ENCODE assay signal across 12 cellular contexts in the genomic region with DNA sequence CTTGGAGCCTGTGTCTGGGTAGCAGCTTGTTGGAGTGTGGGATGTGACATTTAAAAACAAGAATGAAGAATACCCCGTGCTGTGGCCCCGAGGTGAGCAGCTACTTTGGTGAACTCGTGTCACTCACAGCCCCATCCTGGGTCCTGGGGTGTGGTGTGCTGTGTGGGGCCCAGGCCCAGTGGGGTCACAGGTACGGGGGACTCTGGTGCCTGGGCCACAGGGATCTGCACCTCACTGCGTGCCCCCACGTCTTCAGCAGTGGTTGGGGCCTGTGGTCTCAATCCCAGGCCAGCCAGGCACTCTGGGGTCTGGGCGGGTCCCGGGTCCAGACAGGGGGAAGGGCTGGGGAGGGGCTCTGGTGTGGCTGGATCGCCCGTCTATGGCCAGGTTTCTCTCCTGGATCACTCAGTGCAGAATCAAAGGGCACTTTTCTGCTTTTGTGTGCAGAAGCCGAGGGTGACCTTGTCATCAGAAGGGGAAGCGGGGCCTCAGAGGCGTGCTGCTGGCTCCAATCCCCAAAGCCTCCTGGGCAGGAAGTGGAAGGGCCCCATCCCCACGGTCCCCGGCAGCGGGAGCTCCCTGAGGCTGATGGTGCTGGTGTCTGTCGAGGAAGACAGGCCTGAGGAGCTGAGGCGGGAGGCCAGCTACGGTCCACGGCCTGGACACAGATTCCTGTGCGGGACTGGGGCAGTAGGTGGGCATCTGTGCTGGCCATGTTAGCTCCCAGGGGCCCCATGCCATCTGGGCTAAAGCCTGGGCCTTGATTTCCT. TPM values are rescaled to one million over a fixed set of nuclear protein-coding genes. Genes with fewer than 3 reads are reported as not detected.
DNase-seq lines count a peak whose midpoint lies in the region; ATAC-seq and TF ChIP-seq lines count a peak whose summit lies in the region.
"Had no signal": no experiment of that assay in that cellular context is flagged by ENCODE, and none has a peak within 500 bp of the region (broad histone marks: within the 10 kb centered on the region; RNA-seq: fewer than 3 reads in every experiment).

No MANE protein-coding gene starts in this region.

- no peak overlapping the region for H3K27ac ChIP-seq in adrenal gland

- no peak overlapping the region for H3K4me3 Mint-ChIP-seq in neural crest cell

- no peaks in the 10 kb centered on the region for H3K36me3 Mint-ChIP-seq in neural crest cell (ENCODE audit: low read depth)

- H3K27me3 Mint-ChIP-seq in neural crest cell (ENCODE audit: low read depth): no peaks in the 10 kb centered on the region

- no peaks in the 10 kb centered on the region for H3K36me3 ChIP-seq in adrenal gland (replicated peaks in 1 of 2)

- no peak overlapping the region for H3K4me3 ChIP-seq in adrenal gland
- H3K4me3 ChIP-seq: smooth muscle cell had no signal

- TF ChIP-seq CTCF in adrenal gland (IDR thresholded peaks at IDR 0.05) (no peak), neural crest cell (conservative IDR thresholded peaks at IDR 0.05) (no peak)

- no peaks in the 10 kb centered on the region for H3K9me3 ChIP-seq in adrenal gland (replicated peaks in 1 of 3)

- H3K4me1 Mint-ChIP-seq in neural crest cell: no peaks in the 10 kb centered on the region

- H3K4me1 ChIP-seq in adrenal gland (replicated peaks in 1 of 2): no peaks in the 10 kb centered on the region

- H3K9me3 Mint-ChIP-seq in neural crest cell: no peaks in the 10 kb centered on the region

- intact Hi-C loops in adrenal gland (cut with DNase I): no loop called here

- H3K27ac Mint-ChIP-seq in neural crest cell (ENCODE audit: unreplicated experiment): peak overlapping the region; percentile 43

- 14 to 49% (median 33%) methylated on average over 6 to 21 of the region's 21 CpGs for WGBS in adrenal gland, 4 donors

- TF ChIP-seq POLR2A in adrenal gland (IDR thresholded peaks at IDR 0.05): no peak

- ATAC-seq in HG03196 (IDR thresholded peaks at IDR 0.05; ENCODE audit: unreplicated experiment) (no peak), GM18861 (IDR thresholded peaks at IDR 0.05; ENCODE audit: unreplicated experiment) (no peak), GM19035 (IDR thresholded peaks at IDR 0.05; ENCODE audit: unreplicated experiment) (no peak)

- peaks cover 3% of the 10 kb centered on the region for H3K27me3 ChIP-seq in adrenal gland

- peak; percentile 69 for DNase-seq in GDM1 (lab: John Stamatoyannopoulos, UW)
- peak; percentile 42 for DNase-seq in SIG-M5 (lab: John Stamatoyannopoulos, UW)
- DNase-seq in adrenal gland: peak in 4 of 7 donors; percentile 18 to 42 (median 30)
- DNase-seq in neural crest cell (ENCODE audit: low read depth, low spot score): no peak
- DNase-seq in stimulated activated naive CD4-positive, alpha-beta T cell treated with Interleukin-2 at 50 U/mL for 16 hours (lab: John Stamatoyannopoulos, UW): no peak

RNA-seq across cellular contexts. Expression of a gene that starts 1.4 kb away (rescaled TPM):
- 1 to 10 TPM in 3 of 8 donors, under 1 TPM in 4, not detected in 1; 0.32 to 1.3 (median 0.96) TPM for total RNA-seq in adrenal gland
- 1 to 10 TPM in 2 of 3 donors, under 1 TPM in 1; 0.07 to 5.7 (median 3.5) TPM for polyA plus RNA-seq in adrenal gland
- total RNA-seq in neural crest cell: 1.7 and 2.0 TPM in 2 replicates

RNA-seq across cellular contexts. Expression of a gene that starts 40.2 kb away (rescaled TPM):
- total RNA-seq in adrenal gland (10 to 100 TPM; 17.3 to 41.8 (median 24.6) TPM), neural crest cell (57.7 and 62.7 TPM in 2 replicates)
- polyA plus RNA-seq in adrenal gland: 100 to 1,000 TPM in 2 of 3 donors, 1 to 10 TPM in 1; 4.7 to 158 (median 102) TPM

RNA-seq across cellular contexts. Expression of a gene that starts 56.0 kb away (rescaled TPM):
- total RNA-seq in adrenal gland (not detected), neural crest cell (not detected in 2 replicates)
- under 1 TPM in 2 of 3 donors, not detected in 1; 0.07 to 0.48 TPM for polyA plus RNA-seq in adrenal gland
- total RNA-seq: LHCN-M2; smooth muscle cell; T-helper 2 cell treated with Interferon-gamma antibody and Interleukin-4, amounts not matched to agents 100 ng/mL and 5 ng/mL, for 36 hours; urinary bladder had no signal
- polyA plus RNA-seq: smooth muscle cell, urinary bladder had no signal

RNA-seq across cellular contexts. Expression of a gene that starts 58.4 kb away (rescaled TPM):
- total RNA-seq in adrenal gland: 10 to 100 TPM; 37.0 to 93.3 (median 59.5) TPM
- 100 to 1,000 TPM in 2 of 3 donors, 1 to 10 TPM in 1; 5.1 to 259 (median 110) TPM for polyA plus RNA-seq in adrenal gland
- total RNA-seq in neural crest cell: 36.1 and 37.1 TPM in 2 replicates

Comparison
In these comparisons a context has a peak if more than half of its experiments do, and no peak if none do; other contexts are left out.
1. DNase-seq: peak in GDM1 (single experiment), SIG-M5 (single experiment) and adrenal gland (4 of 7); none in neural crest cell (single experiment) and stimulated activated naive CD4-positive, alpha-beta T cell treated with Interleukin-2 at 50 U/mL for 16 hours (single experiment).